Comparison of ENCODE assay signal across 9 cellular contexts in the genomic region with DNA sequence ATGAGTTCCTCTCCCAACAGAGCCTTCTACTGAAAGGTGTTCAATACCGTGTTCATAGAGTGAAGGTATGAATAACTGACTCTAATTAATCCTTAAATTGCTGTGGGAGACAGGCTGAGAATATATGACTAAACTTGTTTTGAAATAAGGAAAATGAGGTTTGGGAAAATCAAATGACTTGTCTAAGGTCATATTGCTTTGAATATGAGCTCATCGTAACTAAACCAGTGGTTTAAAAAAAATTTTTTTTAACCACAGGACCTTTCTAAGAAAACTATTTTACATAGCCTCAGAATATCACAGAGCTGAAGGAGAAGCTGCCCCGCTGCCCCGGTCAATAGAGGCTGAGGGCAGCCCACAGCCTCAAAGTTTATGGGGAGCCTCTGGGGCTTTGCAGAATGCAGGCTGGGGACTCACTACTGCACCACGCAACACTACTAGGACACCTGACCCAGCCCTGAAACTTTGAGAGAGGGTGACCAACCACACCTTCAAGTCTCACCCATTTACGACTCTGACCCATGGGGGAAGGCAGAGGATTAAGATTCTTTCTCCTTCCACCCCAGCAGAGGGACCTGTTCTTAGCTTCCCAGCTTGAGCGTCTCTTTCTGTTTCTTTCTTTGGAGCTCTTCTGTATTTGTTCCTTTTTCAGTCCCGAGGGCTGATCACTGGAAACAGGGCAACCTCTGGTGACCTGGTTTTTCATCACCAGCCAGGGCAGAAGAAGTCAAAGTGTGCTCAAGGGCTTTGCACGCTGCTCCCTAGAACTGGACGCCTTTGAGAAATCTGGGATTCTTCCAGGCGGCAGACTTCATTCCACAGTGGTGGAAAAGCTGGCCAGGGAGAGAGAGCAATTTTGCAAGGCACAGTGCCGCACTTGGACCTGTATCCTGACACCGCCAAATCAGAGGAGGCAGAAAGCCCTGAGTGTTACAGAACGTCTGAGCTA.
DNase-seq lines count a peak whose midpoint lies in the region; ATAC-seq and TF ChIP-seq lines count a peak whose summit lies in the region.
"Had no signal": no experiment of that assay in that cellular context is flagged by ENCODE, and none has a peak within 500 bp of the region (broad histone marks: within the 10 kb centered on the region; RNA-seq: fewer than 3 reads in every experiment).

No MANE protein-coding gene starts in this region.

- H3K4me3 ChIP-seq in tibial artery: peak overlapping the region; percentile 17

- intact Hi-C loops in Right ventricle myocardium superior (cut with DNase I) (no loop called here), tibial artery (cut with DNase I; ENCODE audit: low total_unique reads) (loop anchor here (10.0 kb wide), 1 partner anchor 224 kb away; the partner anchor contains the start of gene ATXN1)

- H3K36me3 Mint-ChIP-seq in activated T-cell treated with anti-CD3 and anti-CD28 coated beads, Interleukin-2, amount 50 U/mL, for 4 hours (ENCODE audit: insufficient read depth): peaks cover 21% of the 10 kb centered on the region
- H3K36me3 Mint-ChIP-seq in activated CD8-positive, alpha-beta memory T cell treated with anti-CD3 and anti-CD28 coated beads, Interleukin-2, amount 10 ng/mL, durations not matched to agents 7 days and 5 days: peaks cover 14% of the 10 kb centered on the region

- no peaks in the 10 kb centered on the region for H3K9me3 Mint-ChIP-seq in activated T-cell treated with anti-CD3 and anti-CD28 coated beads, Interleukin-2, amount 50 U/mL, for 4 hours
- no peaks in the 10 kb centered on the region for H3K9me3 Mint-ChIP-seq in activated CD8-positive, alpha-beta memory T cell treated with anti-CD3 and anti-CD28 coated beads, Interleukin-2, amount 10 ng/mL, durations not matched to agents 7 days and 5 days (ENCODE audit: low read depth)

- DNase-seq in activated T-cell treated with anti-CD3 and anti-CD28 coated beads, Interleukin-2, amount 50 U/mL, for 4 hours: no peak
- no peak for DNase-seq in activated T-cell treated with anti-CD3 and anti-CD28 coated beads for 4 hours
- peak; percentile 61 for DNase-seq in Right ventricle myocardium superior
- peak; percentile 56 to 89 for DNase-seq in tibial artery
- DNase-seq in activated CD8-positive, alpha-beta memory T cell treated with anti-CD3 and anti-CD28 coated beads, Interleukin-2, amount 10 ng/mL, durations not matched to agents 7 days and 5 days: no peak

- no peaks in the 10 kb centered on the region for H3K9me3 ChIP-seq in tibial artery

- no peak overlapping the region for H3K27ac Mint-ChIP-seq in activated CD8-positive, alpha-beta memory T cell treated with anti-CD3 and anti-CD28 coated beads, Interleukin-2, amount 10 ng/mL, durations not matched to agents 7 days and 5 days
- H3K27ac Mint-ChIP-seq: B cell had no signal

- ATAC-seq in activated T-cell treated with anti-CD3 and anti-CD28 coated beads, Interleukin-2, amount 50 U/mL, for 4 hours: peak; percentile 35 to 64
- ATAC-seq in HG03066 (IDR thresholded peaks at IDR 0.05; ENCODE audit: low read depth, unreplicated experiment): peak; percentile 65
- ATAC-seq in Right ventricle myocardium superior (ENCODE audit: poor library complexity): peak; percentile 83
- no peak for ATAC-seq in activated CD8-positive, alpha-beta memory T cell treated with anti-CD3 and anti-CD28 coated beads, Interleukin-2, amount 10 ng/mL, durations not matched to agents 7 days and 5 days
- ATAC-seq in GM18505 (IDR thresholded peaks at IDR 0.05; ENCODE audit: unreplicated experiment): no peak
- ATAC-seq in HG03139 (IDR thresholded peaks at IDR 0.05; ENCODE audit: unreplicated experiment): no peak

- H3K4me1 Mint-ChIP-seq in activated T-cell treated with anti-CD3 and anti-CD28 coated beads, Interleukin-2, amount 50 U/mL, for 4 hours (ENCODE audit: low read depth): peaks cover 17% of the 10 kb centered on the region
- H3K4me1 Mint-ChIP-seq in activated CD8-positive, alpha-beta memory T cell treated with anti-CD3 and anti-CD28 coated beads, Interleukin-2, amount 10 ng/mL, durations not matched to agents 7 days and 5 days: peaks cover 19% of the 10 kb centered on the region

- peak overlapping the region; percentile 52 to 73 for H3K27ac ChIP-seq in tibial artery

- no peaks in the 10 kb centered on the region for H3K36me3 ChIP-seq in tibial artery

- no peak overlapping the region for H3K4me3 Mint-ChIP-seq in activated T-cell treated with anti-CD3 and anti-CD28 coated beads, Interleukin-2, amount 50 U/mL, for 4 hours
- H3K4me3 Mint-ChIP-seq in activated CD8-positive, alpha-beta memory T cell treated with anti-CD3 and anti-CD28 coated beads, Interleukin-2, amount 10 ng/mL, durations not matched to agents 7 days and 5 days: no peak overlapping the region
- H3K4me3 Mint-ChIP-seq: B cell had no signal

- H3K4me1 ChIP-seq in tibial artery: peaks cover 0 to 54% (median 38%) of the 10 kb centered on the region in 4 donors

- no peaks in the 10 kb centered on the region for H3K27me3 ChIP-seq in tibial artery

- CTCF ChIA-PET in activated CD8-positive, alpha-beta memory T cell treated with anti-CD3 and anti-CD28 coated beads, Interleukin-2, amount 10 ng/mL, durations not matched to agents 7 days and 5 days (lab: Charles Lee): no interaction called here

- peak; percentile 34 to 37 for TF ChIP-seq CTCF in tibial artery (IDR thresholded peaks at IDR 0.05)

- no peak for TF ChIP-seq POLR2A in GM18505 (IDR thresholded peaks at IDR 0.05; ENCODE audit: borderline replicate concordance, extremely low read depth, insufficient read depth, insufficient read length)

- no peaks in the 10 kb centered on the region for H3K27me3 Mint-ChIP-seq in activated T-cell treated with anti-CD3 and anti-CD28 coated beads, Interleukin-2, amount 50 U/mL, for 4 hours (ENCODE audit: low read depth)
- no peaks in the 10 kb centered on the region for H3K27me3 Mint-ChIP-seq in activated CD8-positive, alpha-beta memory T cell treated with anti-CD3 and anti-CD28 coated beads, Interleukin-2, amount 10 ng/mL, durations not matched to agents 7 days and 5 days

Comparison
In these comparisons a context has a peak if more than half of its experiments do, and no peak if none do; other contexts are left out.
1. ATAC-seq: peak in activated T-cell treated with anti-CD3 and anti-CD28 coated beads, Interleukin-2, amount 50 U/mL, for 4 hours (2 of 2), HG03066 (single experiment) and Right ventricle myocardium superior (single experiment); none in activated CD8-positive, alpha-beta memory T cell treated with anti-CD3 and anti-CD28 coated beads, Interleukin-2, amount 10 ng/mL, durations not matched to agents 7 days and 5 days (single experiment), GM18505 (single experiment) and HG03139 (single experiment).
2. DNase-seq: peak in Right ventricle myocardium superior (single experiment) and tibial artery (2 of 2); none in activated T-cell treated with anti-CD3 and anti-CD28 coated beads, Interleukin-2, amount 50 U/mL, for 4 hours (single experiment), activated T-cell treated with anti-CD3 and anti-CD28 coated beads for 4 hours (single experiment) and activated CD8-positive, alpha-beta memory T cell treated with anti-CD3 and anti-CD28 coated beads, Interleukin-2, amount 10 ng/mL, durations not matched to agents 7 days and 5 days (single experiment).